Comparison of ENCODE assay signal across 1 cellular context in the genomic region with DNA sequence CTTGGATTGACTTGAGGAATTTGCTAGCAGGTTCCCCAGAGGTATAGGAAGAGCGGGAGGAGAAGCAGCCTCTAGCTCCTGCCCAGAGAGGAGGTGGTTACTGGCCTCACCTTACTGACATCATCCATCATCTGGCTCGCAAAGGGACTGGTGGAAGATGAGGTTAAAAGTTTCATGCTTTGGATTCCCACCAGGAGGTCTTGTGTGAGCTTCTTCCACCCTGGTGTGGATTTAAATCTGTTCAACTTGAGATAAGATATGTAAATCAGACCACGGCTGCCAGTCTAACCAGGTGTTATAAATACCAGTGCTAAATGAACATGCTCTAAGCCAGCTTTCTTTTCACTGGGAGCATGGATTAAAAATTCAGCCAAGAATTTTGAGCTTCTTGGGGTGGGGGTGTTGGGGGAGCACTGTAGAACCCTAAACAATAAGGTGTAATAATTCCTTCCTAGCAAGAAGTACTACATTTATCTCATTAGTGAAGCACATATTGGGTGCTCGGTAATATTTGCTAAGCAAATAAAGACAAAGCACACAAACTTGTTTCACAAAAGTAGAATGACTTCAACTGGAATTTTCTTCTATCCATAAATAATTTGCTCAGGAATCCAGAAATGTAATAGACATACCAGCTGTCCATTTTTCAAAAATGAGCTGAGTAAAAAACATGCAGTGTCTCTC.
TF ChIP-seq lines count a peak whose summit lies in the region.

No MANE protein-coding gene starts in this region.

TF ChIP-seq in HEK293, 187 proteins besides CTCF, POLR2A, EP300 and RAD21 (continued from another document):
- TF ChIP-seq, protein P1, sequence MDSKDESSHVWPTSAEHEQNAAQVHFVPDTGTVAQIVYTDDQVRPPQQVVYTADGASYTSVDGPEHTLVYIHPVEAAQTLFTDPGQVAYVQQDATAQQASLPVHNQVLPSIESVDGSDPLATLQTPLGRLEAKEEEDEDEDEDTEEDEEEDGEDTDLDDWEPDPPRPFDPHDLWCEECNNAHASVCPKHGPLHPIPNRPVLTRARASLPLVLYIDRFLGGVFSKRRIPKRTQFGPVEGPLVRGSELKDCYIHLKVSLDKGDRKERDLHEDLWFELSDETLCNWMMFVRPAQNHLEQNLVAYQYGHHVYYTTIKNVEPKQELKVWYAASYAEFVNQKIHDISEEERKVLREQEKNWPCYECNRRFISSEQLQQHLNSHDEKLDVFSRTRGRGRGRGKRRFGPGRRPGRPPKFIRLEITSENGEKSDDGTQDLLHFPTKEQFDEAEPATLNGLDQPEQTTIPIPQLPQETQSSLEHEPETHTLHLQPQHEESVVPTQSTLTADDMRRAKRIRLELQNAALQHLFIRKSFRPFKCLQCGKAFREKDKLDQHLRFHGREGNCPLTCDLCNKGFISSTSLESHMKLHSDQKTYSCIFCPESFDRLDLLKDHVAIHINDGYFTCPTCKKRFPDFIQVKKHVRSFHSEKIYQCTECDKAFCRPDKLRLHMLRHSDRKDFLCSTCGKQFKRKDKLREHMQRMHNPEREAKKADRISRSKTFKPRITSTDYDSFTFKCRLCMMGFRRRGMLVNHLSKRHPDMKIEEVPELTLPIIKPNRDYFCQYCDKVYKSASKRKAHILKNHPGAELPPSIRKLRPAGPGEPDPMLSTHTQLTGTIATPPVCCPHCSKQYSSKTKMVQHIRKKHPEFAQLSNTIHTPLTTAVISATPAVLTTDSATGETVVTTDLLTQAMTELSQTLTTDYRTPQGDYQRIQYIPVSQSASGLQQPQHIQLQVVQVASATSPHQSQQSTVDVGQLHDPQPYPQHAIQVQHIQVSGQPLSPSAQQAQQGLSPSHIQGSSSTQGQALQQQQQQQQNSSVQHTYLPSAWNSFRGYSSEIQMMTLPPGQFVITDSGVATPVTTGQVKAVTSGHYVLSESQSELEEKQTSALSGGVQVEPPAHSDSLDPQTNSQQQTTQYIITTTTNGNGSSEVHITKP (tag by site-specific recombination; IDR thresholded peaks at IDR 0.05): peak; percentile 46; the same call in 1 of the 2 replicates
- TF ChIP-seq OSR2 (tag by site-specific recombination; IDR thresholded peaks at IDR 0.05) (0 out of 2 replicates have a peak, but pooled peaks have one; percentile 43), ZNF645 (tag by site-specific recombination; IDR thresholded peaks at IDR 0.05) (no peak), ZNF600 (tag by site-specific recombination; IDR thresholded peaks at IDR 0.05) (peak; percentile 73; the same call in 1 of the 2 replicates), GLIS1 (tag by site-specific recombination; IDR thresholded peaks at IDR 0.05) (peak; percentile 69; the same call in 1 of the 2 replicates), ZNF280D (tag by site-specific recombination; IDR thresholded peaks at IDR 0.05) (no peak), ZNF132 (tag by site-specific recombination; IDR thresholded peaks at IDR 0.05; ENCODE audit: borderline replicate concordance) (no peak), ZNF394 (tag by site-specific recombination; IDR thresholded peaks at IDR 0.05; ENCODE audit: borderline replicate concordance) (no peak), ZBTB21 (tag by site-specific recombination; IDR thresholded peaks at IDR 0.05) (no peak), ZFP3 (tag by site-specific recombination; IDR thresholded peaks at IDR 0.05; ENCODE audit: low read depth) (no peak)
